12 cellular contexts compared by ENCODE assay signal in the genomic region with DNA sequence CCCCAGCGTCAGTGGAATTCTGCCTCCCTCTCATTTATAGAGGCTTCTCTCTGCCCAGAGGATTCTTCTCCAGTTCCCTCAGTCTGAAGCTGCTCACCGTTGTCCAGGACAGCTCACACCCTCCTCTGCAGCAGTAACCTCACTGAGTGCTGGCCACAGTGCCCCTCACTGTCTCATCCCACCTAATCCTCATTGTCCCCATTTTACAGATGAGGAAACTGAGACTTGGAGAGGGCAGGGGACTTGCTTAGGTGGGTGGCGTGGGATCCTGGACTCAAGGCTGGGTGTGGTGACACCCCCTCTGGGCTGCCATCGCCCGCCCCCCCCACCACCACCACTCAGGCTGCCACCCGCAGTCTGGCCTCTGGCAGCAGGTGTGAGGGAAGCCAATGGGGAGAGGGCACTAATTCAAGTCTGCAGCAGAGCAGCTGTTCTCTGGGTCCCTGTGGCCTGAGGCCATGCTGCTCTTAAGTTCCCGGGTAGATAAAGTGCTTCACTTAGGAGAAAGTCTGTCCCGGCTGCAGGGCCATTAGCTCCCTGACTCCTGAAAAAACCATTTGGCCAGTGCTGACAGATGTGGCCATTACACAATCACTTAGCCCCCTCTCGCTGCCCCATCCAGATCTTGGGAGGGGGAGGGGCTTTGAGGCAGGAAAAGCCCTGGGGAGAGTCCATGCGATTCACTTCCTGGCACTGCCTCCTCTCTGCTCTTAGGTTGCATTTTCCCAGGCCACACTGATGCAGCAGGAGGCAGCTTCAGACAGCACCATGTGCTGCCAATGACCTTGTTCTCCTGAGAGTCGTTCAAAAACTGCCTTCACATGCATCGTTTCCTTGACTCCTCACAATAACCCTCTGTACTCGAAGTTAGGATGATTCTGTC. TPM values are rescaled to one million over a fixed set of nuclear protein-coding genes. Genes with fewer than 3 reads are reported as not detected.
DNase-seq lines count a peak whose midpoint lies in the region; ATAC-seq and TF ChIP-seq lines count a peak whose summit lies in the region.
"Had no signal": no experiment of that assay in that cellular context is flagged by ENCODE, and none has a peak within 500 bp of the region (broad histone marks: within the 10 kb centered on the region; RNA-seq: fewer than 3 reads in every experiment).

No MANE protein-coding gene starts in this region.

- no peak for TF ChIP-seq CTCF in HL-60 (IDR thresholded peaks at IDR 0.05; ENCODE audit: insufficient read depth, low read length)

- no peaks in the 10 kb centered on the region for H3K27me3 ChIP-seq in HL-60 (ENCODE audit: insufficient read depth, poor library complexity, severe bottlenecking)

- no peak overlapping the region for H3K4me3 ChIP-seq in HL-60 (replicated peaks; ENCODE audit: insufficient read depth, low read length)

- ATAC-seq in HG02588 (IDR thresholded peaks at IDR 0.05; ENCODE audit: unreplicated experiment) (no peak), HG03097 (IDR thresholded peaks at IDR 0.05; ENCODE audit: low FRiP score, unreplicated experiment) (no peak), GM21529 (IDR thresholded peaks at IDR 0.05; ENCODE audit: unreplicated experiment) (no peak)

- peak overlapping the region; percentile 57 for H3K27ac ChIP-seq in HL-60 (replicated peaks)

- DNase-seq in A172 (ENCODE audit: low spot score) (peak; percentile 10), HL-60 (ENCODE audit: low read depth in 1 of 2, low spot score in 1 of 2) (peak in 1 of 2 experiments; percentile 14), brain pericyte (ENCODE audit: low read depth, low spot score) (peak; percentile 80), iris pigment epithelial cell (ENCODE audit: low read depth) (peak; percentile 12)
- no peak for DNase-seq in activated CD4-positive, alpha-beta T cell treated with anti-CD3 and anti-CD28 coated beads, Interleukin-2, amount 50 U/mL, for 4 hours
- DNase-seq: activated CD4-positive, alpha-beta T cell treated with anti-CD3 and anti-CD28 coated beads for 1 hour; CD4-positive, alpha-beta memory T cell; GOT3; hippocampal formation had no signal

RNA-seq across cellular contexts. Expression of gene DRGX, which starts 36.3 kb away (rescaled TPM):
- total RNA-seq in A172 (2014; rRNA removed; shearing (Covaris generic)) = not detected in 2 replicates
- total RNA-seq: CD4-positive, alpha-beta memory T cell had no signal

Comparison
In these comparisons a context has a peak if more than half of its experiments do, and no peak if none do; other contexts are left out.
1. DNase-seq: peak in A172 (single experiment), brain pericyte (single experiment) and iris pigment epithelial cell (single experiment); none in activated CD4-positive, alpha-beta T cell treated with anti-CD3 and anti-CD28 coated beads, Interleukin-2, amount 50 U/mL, for 4 hours (0 of 2).